12 cellular contexts compared by ENCODE assay signal in the genomic region with DNA sequence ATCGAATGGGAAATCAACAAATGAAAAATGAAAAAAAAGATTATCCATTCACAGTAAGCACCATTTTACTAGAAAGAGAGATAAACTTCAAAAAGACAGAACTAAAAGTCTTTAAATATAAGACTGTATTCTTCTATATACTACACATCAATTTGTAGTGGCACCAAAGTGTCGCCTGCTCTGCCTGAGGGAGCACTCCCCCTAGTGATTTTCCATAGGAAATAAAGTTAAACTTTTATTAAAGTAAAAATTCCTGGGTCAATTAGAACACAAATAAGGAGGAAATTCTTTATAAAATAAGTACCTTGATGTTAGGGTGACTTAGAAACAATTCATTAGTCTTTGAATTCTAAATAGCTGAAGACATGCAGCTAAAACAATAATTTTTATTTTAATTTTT. TPM values are rescaled to one million over a fixed set of nuclear protein-coding genes. Genes with fewer than 3 reads are reported as not detected.
DNase-seq lines count a peak whose midpoint lies in the region; ATAC-seq and TF ChIP-seq lines count a peak whose summit lies in the region.
"Had no signal": no experiment of that assay in that cellular context is flagged by ENCODE, and none has a peak within 500 bp of the region (broad histone marks: within the 10 kb centered on the region; RNA-seq: fewer than 3 reads in every experiment).

No MANE protein-coding gene starts in this region.

- no peak overlapping the region for H3K4me2 ChIP-seq in PC-9

- no peaks in the 10 kb centered on the region for H3K9me2 ChIP-seq in PC-9 (ENCODE audit: insufficient read depth)

- no peaks in the 10 kb centered on the region for H3K27me3 Mint-ChIP-seq in type B pancreatic cell
- H3K27me3 Mint-ChIP-seq: activated CD4-positive, alpha-beta T cell treated with anti-CD3 and anti-CD28 coated beads for 36 hours; activated naive CD8-positive, alpha-beta T cell treated with anti-CD3 and anti-CD28 coated beads, Interleukin-2, amount 10 ng/mL, durations not matched to agents 7 days and 5 days had no signal

- peaks cover 8% of the 10 kb centered on the region for H3K4me1 Mint-ChIP-seq in type B pancreatic cell (ENCODE audit: unreplicated experiment)
- H3K4me1 Mint-ChIP-seq: activated CD4-positive, alpha-beta T cell treated with anti-CD3 and anti-CD28 coated beads for 36 hours had no signal

- H3K4me3 Mint-ChIP-seq in type B pancreatic cell: no peak overlapping the region
- H3K4me3 Mint-ChIP-seq: activated CD4-positive, alpha-beta T cell treated with anti-CD3 and anti-CD28 coated beads for 36 hours; activated naive CD8-positive, alpha-beta T cell treated with anti-CD3 and anti-CD28 coated beads, Interleukin-2, amount 10 ng/mL, durations not matched to agents 7 days and 5 days had no signal

- no peaks in the 10 kb centered on the region for H4K20me1 ChIP-seq in PC-9 (ENCODE audit: insufficient read depth)

- intact Hi-C loops in left ventricle myocardium inferior (cut with micrococcal nuclease): no loop called here
- intact Hi-C loops in left cardiac atrium (cut with DNase I): no loop called here
- intact Hi-C loops in PC-9 (cut with micrococcal nuclease; ENCODE audit: unreplicated experiment): no loop called here

- no TSS peak for BruUV-seq in PC-9 (replicated peaks; lab: Mats Ljungman, UMichigan)

- peaks cover 16% of the 10 kb centered on the region for H3K36me3 Mint-ChIP-seq in type B pancreatic cell

- H3K9me3 Mint-ChIP-seq in type B pancreatic cell: no peaks in the 10 kb centered on the region
- H3K9me3 Mint-ChIP-seq: activated naive CD8-positive, alpha-beta T cell treated with anti-CD3 and anti-CD28 coated beads, Interleukin-2, amount 10 ng/mL, durations not matched to agents 7 days and 5 days had no signal

- no peaks in the 10 kb centered on the region for H3K79me2 ChIP-seq in PC-9 (ENCODE audit: low read depth)

- 0 out of 2 replicates have a peak, but pooled peaks cover 3% of the 10 kb centered on the region for H3F3A ChIP-seq in PC-9 (ENCODE audit: insufficient read depth, low read depth)

- POLR2A ChIA-PET in PC-9 (lab: Charles Lee; ENCODE audit: unreplicated experiment): no interaction called here

- H3K27me3 ChIP-seq in left ventricle myocardium inferior (ENCODE audit: low read depth) (no peaks in the 10 kb centered on the region), PC-9 (ENCODE audit: insufficient read depth, low read depth) (no peaks in the 10 kb centered on the region)
- H3K27me3 ChIP-seq: esophagus squamous epithelium had no signal

- ATAC-seq in left cardiac atrium (no peak), GM18907 (IDR thresholded peaks at IDR 0.05; ENCODE audit: unreplicated experiment) (no peak), HG02970 (IDR thresholded peaks at IDR 0.05; ENCODE audit: low FRiP score, unreplicated experiment) (no peak)
- ATAC-seq: activated CD4-positive, alpha-beta T cell treated with anti-CD3 and anti-CD28 coated beads for 36 hours had no signal

- TF ChIP-seq CTCF in left ventricle myocardium inferior (IDR thresholded peaks at IDR 0.05; ENCODE audit: borderline replicate concordance): peak; percentile 40
- TF ChIP-seq CTCF in PC-9 (conservative IDR thresholded peaks at IDR 0.05): peak; percentile 65
- TF ChIP-seq CTCF in fibroblast of mammary gland (conservative IDR thresholded peaks at IDR 0.05; ENCODE audit: control insufficient read depth, insufficient read depth, low read depth, low read length): peak; percentile 53
- peak; percentile 66 for TF ChIP-seq CTCF in type B pancreatic cell (conservative IDR thresholded peaks at IDR 0.05)

- no peaks in the 10 kb centered on the region for H3K4me1 ChIP-seq in left ventricle myocardium inferior
- no peaks in the 10 kb centered on the region for H3K4me1 ChIP-seq in PC-9 (replicated peaks; ENCODE audit: insufficient read depth)
- H3K4me1 ChIP-seq: esophagus squamous epithelium, HAP-1 had no signal

- H3K27ac Mint-ChIP-seq in type B pancreatic cell: no peak overlapping the region
- H3K27ac Mint-ChIP-seq: activated CD4-positive, alpha-beta T cell treated with anti-CD3 and anti-CD28 coated beads for 36 hours; activated naive CD8-positive, alpha-beta T cell treated with anti-CD3 and anti-CD28 coated beads, Interleukin-2, amount 10 ng/mL, durations not matched to agents 7 days and 5 days had no signal

- DNase-seq in left ventricle myocardium inferior (no peak), left cardiac atrium (no peak), PC-9 (no peak), fibroblast of mammary gland (ENCODE audit: low read depth) (peak; percentile 24), type B pancreatic cell (ENCODE audit: extremely low spot score, unreplicated experiment) (no peak), OCI-M2 (lab: John Stamatoyannopoulos, UW; ENCODE audit: unreplicated experiment) (no peak)
- DNase-seq: activated CD4-positive, alpha-beta T cell treated with anti-CD3 and anti-CD28 coated beads for 36 hours; activated naive CD8-positive, alpha-beta T cell treated with anti-CD3 and anti-CD28 coated beads, Interleukin-2, amount 10 ng/mL, durations not matched to agents 7 days and 5 days; esophagus squamous epithelium had no signal

- no peak overlapping the region for H2AFZ ChIP-seq in PC-9

- peaks cover 38% of the 10 kb centered on the region for H3K36me3 ChIP-seq in left ventricle myocardium inferior
- H3K36me3 ChIP-seq in PC-9 (ENCODE audit: low read depth): peaks cover 15% of the 10 kb centered on the region

- no peak overlapping the region for H3K27ac ChIP-seq in left ventricle myocardium inferior (replicated peaks)
- H3K27ac ChIP-seq in PC-9: no peak overlapping the region
- H3K27ac ChIP-seq: esophagus squamous epithelium had no signal

- H3K4me3 ChIP-seq in left ventricle myocardium inferior (no peak overlapping the region), PC-9 (no peak overlapping the region), fibroblast of mammary gland (ENCODE audit: control insufficient read depth, low read depth, low read length) (no peak overlapping the region)
- H3K4me3 ChIP-seq: esophagus squamous epithelium, HAP-1 had no signal

- CTCF ChIA-PET in PC-9 (lab: Charles Lee): interaction anchor here (1.0 to 1.3 kb wide), 2 partner anchors 98 to 419 kb away, joined by 3 read pairs; no protein-coding TSS in a partner anchor

- H3K9me3 ChIP-seq in left ventricle myocardium inferior (replicated peaks) (no peaks in the 10 kb centered on the region), PC-9 (ENCODE audit: insufficient read depth, low read depth) (no peaks in the 10 kb centered on the region)
- H3K9me3 ChIP-seq: esophagus squamous epithelium, HAP-1 had no signal

RNA-seq across cellular contexts. Expression of a gene that starts 9.7 kb away (rescaled TPM):
- total RNA-seq in left ventricle myocardium inferior (28.2 TPM), left cardiac atrium (10 to 100 TPM; 23.6 to 27.3 TPM), PC-9 (2021) (43.8 and 63.0 TPM in 2 replicates), type B pancreatic cell (ENCODE audit: low replicate concordance) (19.5 and 20.9 TPM in 2 replicates)

RNA-seq across cellular contexts. Expression of a gene that starts 9.9 kb away (rescaled TPM):
- 10.5 TPM for total RNA-seq in left ventricle myocardium inferior
- total RNA-seq in left cardiac atrium: 10 to 100 TPM; 13.4 to 22.6 TPM
- 71.9 and 73.4 TPM in 2 replicates for total RNA-seq in PC-9 (2021)
- total RNA-seq in type B pancreatic cell (ENCODE audit: low replicate concordance): 32.7 and 38.0 TPM in 2 replicates

RNA-seq across cellular contexts. Expression of a gene that starts 23.8 kb away (rescaled TPM):
- total RNA-seq in left ventricle myocardium inferior (55.5 TPM), left cardiac atrium (10 to 100 TPM; 51.7 to 62.1 TPM), PC-9 (2021) (111 and 128 TPM in 2 replicates), type B pancreatic cell (ENCODE audit: low replicate concordance) (46.6 and 53.2 TPM in 2 replicates)
